12 cellular contexts compared by ENCODE assay signal in genomic region chr3:61315874-61316273, GRCh38.
DNase-seq lines count a peak whose midpoint lies in the region; ATAC-seq and TF ChIP-seq lines count a peak whose summit lies in the region.
"Had no signal": no experiment of that assay in that cellular context is flagged by ENCODE, and none has a peak within 500 bp of the region (broad histone marks: within the 10 kb centered on the region; RNA-seq: fewer than 3 reads in every experiment).

No MANE protein-coding gene starts in this region.

- TF ChIP-seq CTCF in cardiac muscle cell (IDR thresholded peaks at IDR 0.05; ENCODE audit: low read depth, low read length) (no peak), natural killer cell (IDR thresholded peaks at IDR 0.05) (no peak)

- no peak overlapping the region for H3K27ac ChIP-seq in cardiac muscle cell
- H3K27ac ChIP-seq: KMS-11, tibial artery had no signal

- peaks cover 5% of the 10 kb centered on the region for H3K4me1 ChIP-seq in cardiac muscle cell (ENCODE audit: low read depth)
- H3K4me1 ChIP-seq: tibial artery had no signal

- H3K36me3 Mint-ChIP-seq in stimulated activated naive B cell treated with anti-CD40 and anti-IgM and Interleukin-4, amounts not matched to agents 10 μg/mL and 1 μg/mL and 100 μg/mL, for 72 hours: no peaks in the 10 kb centered on the region
- H3K36me3 Mint-ChIP-seq in natural killer cell: no peaks in the 10 kb centered on the region

- intact Hi-C loops in Right ventricle myocardium inferior (cut with DNase I): no loop called here
- intact Hi-C loops in natural killer cell (cut with micrococcal nuclease): no loop called here

- no peak overlapping the region for H3K4me3 ChIP-seq in cardiac muscle cell
- H3K4me3 ChIP-seq: mucosa of descending colon, tibial artery had no signal

- H3K9me3 ChIP-seq in cardiac muscle cell (ENCODE audit: low read depth): no peaks in the 10 kb centered on the region
- H3K9me3 ChIP-seq: mucosa of descending colon, tibial artery had no signal

- ATAC-seq in Right ventricle myocardium inferior: no peak
- no peak for ATAC-seq in stimulated activated naive B cell treated with anti-CD40 and anti-IgM and Interleukin-4, amounts not matched to agents 10 μg/mL and 1 μg/mL and 100 μg/mL, for 72 hours (replicated peaks)
- no peak for ATAC-seq in GM21529 (IDR thresholded peaks at IDR 0.05; ENCODE audit: unreplicated experiment)
- ATAC-seq in natural killer cell: no peak
- ATAC-seq: mucosa of descending colon had no signal

- no peaks in the 10 kb centered on the region for H3K4me1 Mint-ChIP-seq in stimulated activated naive B cell treated with anti-CD40 and anti-IgM and Interleukin-4, amounts not matched to agents 10 μg/mL and 1 μg/mL and 100 μg/mL, for 72 hours
- H3K4me1 Mint-ChIP-seq in natural killer cell: no peaks in the 10 kb centered on the region

- H3K27me3 ChIP-seq in cardiac muscle cell: no peaks in the 10 kb centered on the region
- H3K27me3 ChIP-seq: tibial artery had no signal

- H3K4me3 Mint-ChIP-seq in stimulated activated naive B cell treated with anti-CD40 and anti-IgM and Interleukin-4, amounts not matched to agents 10 μg/mL and 1 μg/mL and 100 μg/mL, for 72 hours: no peak overlapping the region
- no peak overlapping the region for H3K4me3 Mint-ChIP-seq in natural killer cell

- H3K36me3 ChIP-seq in cardiac muscle cell: no peaks in the 10 kb centered on the region
- H3K36me3 ChIP-seq: tibial artery had no signal

- no peaks in the 10 kb centered on the region for H3K9me3 Mint-ChIP-seq in stimulated activated naive B cell treated with anti-CD40 and anti-IgM and Interleukin-4, amounts not matched to agents 10 μg/mL and 1 μg/mL and 100 μg/mL, for 72 hours
- peaks cover 3 to 5% of the 10 kb centered on the region in 2 donors for H3K9me3 Mint-ChIP-seq in natural killer cell

- no peak overlapping the region for H3K27ac Mint-ChIP-seq in stimulated activated naive B cell treated with anti-CD40 and anti-IgM and Interleukin-4, amounts not matched to agents 10 μg/mL and 1 μg/mL and 100 μg/mL, for 72 hours
- H3K27ac Mint-ChIP-seq in natural killer cell: no peak overlapping the region

- DNase-seq in cardiac muscle cell (ENCODE audit: low read depth in 1 of 2, low spot score in 1 of 2): peak; percentile 15 to 77
- no peak for DNase-seq in Right ventricle myocardium inferior (ENCODE audit: missing footprints)
- peak; percentile 68 for DNase-seq in astrocyte of the hippocampus (ENCODE audit: low read depth, low spot score)
- DNase-seq in kidney glomerular epithelial cell (lab: John Stamatoyannopoulos, UW): peak; percentile 26
- no peak for DNase-seq in amniotic stem cell (lab: John Stamatoyannopoulos, UW)
- DNase-seq in stimulated activated naive B cell treated with anti-CD40 and anti-IgM and Interleukin-4, amounts not matched to agents 10 μg/mL and 1 μg/mL and 100 μg/mL, for 72 hours: no peak
- no peak for DNase-seq in natural killer cell
- DNase-seq: NCI-H2029 treated with DMSO at 0.1 percent for 48 hours, tibial artery had no signal

- H3K27me3 Mint-ChIP-seq in stimulated activated naive B cell treated with anti-CD40 and anti-IgM and Interleukin-4, amounts not matched to agents 10 μg/mL and 1 μg/mL and 100 μg/mL, for 72 hours: peaks cover 15 to 18% of the 10 kb centered on the region in 2 donors
- H3K27me3 Mint-ChIP-seq in natural killer cell (ENCODE audit: low read depth in 2 of 2): peaks cover 6 to 12% of the 10 kb centered on the region in 2 donors

Comparison
In these comparisons a context has a peak if more than half of its experiments do, and no peak if none do; other contexts are left out.
1. DNase-seq: peak in cardiac muscle cell (2 of 2), astrocyte of the hippocampus (single experiment) and kidney glomerular epithelial cell (single experiment); none in Right ventricle myocardium inferior (single experiment), amniotic stem cell (single experiment), stimulated activated naive B cell treated with anti-CD40 and anti-IgM and Interleukin-4, amounts not matched to agents 10 μg/mL and 1 μg/mL and 100 μg/mL, for 72 hours (single experiment) and natural killer cell (single experiment).